17 cellular contexts compared by ENCODE assay signal in genomic region chr7:10950494-10950893, GRCh38. TPM values are rescaled to one million over a fixed set of nuclear protein-coding genes. Genes with fewer than 3 reads are reported as not detected.
DNase-seq lines count a peak whose midpoint lies in the region; ATAC-seq, FAIRE-seq and TF ChIP-seq lines count a peak whose summit lies in the region.
"Had no signal": no experiment of that assay in that cellular context is flagged by ENCODE, and none has a peak within 500 bp of the region (broad histone marks: within the 10 kb centered on the region; RNA-seq: fewer than 3 reads in every experiment).

No MANE protein-coding gene starts in this region.

- in situ Hi-C loops in HepG2 (cut with HindIII; ENCODE audit: extremely low pct_ligation_motif_present, low pct_unique_long_range_greater_than_20kb), result no loop called here

- CTCF ChIA-PET in HepG2 (lab: Yijun Ruan, JAX; ENCODE audit: low intra/inter-chr PET ratio, low total read pairs), result no interaction called here

- H3K4me1 ChIP-seq in HepG2 (ENCODE audit: insufficient read depth, low read length) (peaks cover 43% of the 10 kb centered on the region), right lobe of liver (no peaks in the 10 kb centered on the region)
- H3K4me1 ChIP-seq: Caco-2 had no signal

- TF ChIP-seq POLR2A in HepG2 (IDR thresholded peaks at IDR 0.05; ENCODE audit: insufficient read depth in 1 of 2, low read depth in 2 of 2, low read length in 2 of 2), result no peak
- TF ChIP-seq POLR2A in right lobe of liver (IDR thresholded peaks at IDR 0.05), result no peak
- no peak for TF ChIP-seq POLR2A in GM12891 (IDR thresholded peaks at IDR 0.05; ENCODE audit: low read depth, low read length)

- H3K4me3 ChIP-seq in HepG2 (replicated peaks in 1 of 3; ENCODE audit: insufficient read depth in 1 of 3, low read depth in 2 of 3, low read length in 3 of 3) (peak overlapping the region in 2 of 3 experiments; percentile 7 to 10; a peak in 2 of 6 replicates), right lobe of liver (no peak overlapping the region)
- H3K4me3 ChIP-seq: GM23248 had no signal

- no peaks in the 10 kb centered on the region for H3K9me3 ChIP-seq in HepG2 (ENCODE audit: low read length)
- H3K9me3 ChIP-seq in right lobe of liver, result no peaks in the 10 kb centered on the region

- no TSS peak for BruUV-seq in HepG2 (replicated peaks; lab: Mats Ljungman, UMichigan)

- peak overlapping the region; percentile 62 for H3K4me2 ChIP-seq in HepG2 (ENCODE audit: low read depth, low read length)

- TF ChIP-seq CTCF in HepG2 (CRISPR knock-in tag; IDR thresholded peaks at IDR 0.05) (no peak), right lobe of liver (IDR thresholded peaks at IDR 0.05) (no peak)

- WGBS in HepG2 (ENCODE audit: low lambda C conversion rate), result 0% methylated on average over 2 of the region's 2 CpGs
- 67% methylated on average over 2 of the region's 2 CpGs for WGBS in right lobe of liver (ENCODE audit: insufficient coverage, low coverage, low lambda C conversion rate, missing lambda C conversion rate)

- H4K20me1 ChIP-seq in HepG2 (ENCODE audit: insufficient read depth, low read length), result no peaks in the 10 kb centered on the region

- H3K79me2 ChIP-seq in HepG2 (ENCODE audit: insufficient read depth, low read length), result no peaks in the 10 kb centered on the region

- intact Hi-C loops in HepG2 (cut with micrococcal nuclease; ENCODE audit: unreplicated experiment), result loop anchor here (1.0 kb wide), 2 partner anchors 10 to 23 kb away; partner anchors contain the start of gene PHF14
- intact Hi-C loops in right lobe of liver (cut with DNase I), result no loop called here

- POLR2A ChIA-PET in HepG2 (lab: Yijun Ruan, JAX), result interaction anchor here (0.7 to 2.1 kb wide), 4 partner anchors 10 to 24 kb away, joined by 3 to 31 read pairs (median 4); partner anchors contain the start of gene PHF14

- H3K9ac ChIP-seq in HepG2 (ENCODE audit: insufficient read depth, low read depth, low read length), result no peak overlapping the region
- H3K9ac ChIP-seq: GM23248 had no signal

- H3K36me3 ChIP-seq in HepG2 (replicated peaks in 1 of 2; ENCODE audit: control insufficient read depth in 1 of 2, insufficient read depth in 2 of 2, low read length in 2 of 2) (no peaks in the 10 kb centered on the region), right lobe of liver (no peaks in the 10 kb centered on the region)

- H2AFZ ChIP-seq in HepG2 (ENCODE audit: low read length), result peak overlapping the region; percentile 25
- H2AFZ ChIP-seq: GM23248 had no signal

- DNase-seq in HepG2 (ENCODE audit: low spot score) (peak; percentile 83), right lobe of liver (no peak), NCI-H526 (lab: John Stamatoyannopoulos, UW) (peak; percentile 84 to 87), islet precursor cell (peak; percentile 66), LoVo (ENCODE audit: low spot score) (no peak), GM12891 (ENCODE audit: insufficient read length, low spot score) (no peak)
- DNase-seq: C1 segment of cervical spinal cord; CD8-positive, alpha-beta T cell; DMS153; DND-41; GM23248; H9 had no signal

- FAIRE-seq in HepG2 (lab: Jason Lieb, UNC) (no peak), GM12891 (lab: Jason Lieb, UNC) (no peak)
- FAIRE-seq: G401.6, GM19239 had no signal

- TF ChIP-seq EP300 in HepG2 (IDR thresholded peaks at IDR 0.05; ENCODE audit: low read depth in 2 of 2, low read length in 2 of 2) (0 out of 4 replicates have a peak, but pooled peaks of 1 of the 2 experiments have one; percentile 6), HepG2 (CRISPR knock-in tag; IDR thresholded peaks at IDR 0.05; ENCODE audit: borderline replicate concordance) (no peak)

- H3K27me3 ChIP-seq in HepG2 (ENCODE audit: control insufficient read depth in 1 of 2, insufficient read depth in 2 of 2, low read length in 2 of 2), result no peaks in the 10 kb centered on the region
- no peaks in the 10 kb centered on the region for H3K27me3 ChIP-seq in right lobe of liver

- H3K27ac ChIP-seq in HepG2 (ENCODE audit: extremely low read length, insufficient read depth, low read length), result no peak overlapping the region
- no peak overlapping the region for H3K27ac ChIP-seq in right lobe of liver
- H3K27ac ChIP-seq: GM23248 had no signal

- no peak for TF ChIP-seq RAD21 in HepG2 (CRISPR knock-in tag; IDR thresholded peaks at IDR 0.05)

- ATAC-seq in HepG2 (peak; percentile 98), right lobe of liver (no peak), HG03520 (IDR thresholded peaks at IDR 0.05; ENCODE audit: unreplicated experiment) (no peak)
- ATAC-seq: CD8-positive, alpha-beta T cell; HCT116 had no signal

TF ChIP-seq in HepG2, 621 proteins besides CTCF, POLR2A, EP300 and RAD21 (continues in another document):
- TF ChIP-seq DR1 (CRISPR knock-in tag; IDR thresholded peaks at IDR 0.05) (no peak), ZNF253 (CRISPR knock-in tag; IDR thresholded peaks at IDR 0.05; ENCODE audit: borderline replicate concordance) (no peak), FOSL2 (CRISPR knock-in tag; IDR thresholded peaks at IDR 0.05) (no peak), ZNF850 (CRISPR knock-in tag; conservative IDR thresholded peaks at IDR 0.05) (no peak), TBX2 (CRISPR knock-in tag; IDR thresholded peaks at IDR 0.05; ENCODE audit: borderline replicate concordance) (0 out of 2 replicates have a peak, but pooled peaks have one; percentile 26), KDM5A (IDR thresholded peaks at IDR 0.05; ENCODE audit: borderline replicate concordance, low read length) (no peak), ZNF569 (CRISPR knock-in tag; IDR thresholded peaks at IDR 0.05; ENCODE audit: borderline replicate concordance) (no peak), ZBTB7A (CRISPR knock-in tag; IDR thresholded peaks at IDR 0.05) (no peak), ZNF430 (CRISPR knock-in tag; IDR thresholded peaks at IDR 0.05) (no peak), ZBTB37 (CRISPR knock-in tag; IDR thresholded peaks at IDR 0.05) (no peak)

TF ChIP-seq in GM12891, 5 proteins besides CTCF, POLR2A, EP300 and RAD21:
- TF ChIP-seq POLR2AphosphoS5 (IDR thresholded peaks at IDR 0.05; ENCODE audit: low read depth, low read length) (no peak), SPI1 (IDR thresholded peaks at IDR 0.05; ENCODE audit: low read depth, low read length) (no peak)
TF ChIP-seq in GM12891: peak in this region for 0.

RNA-seq across cellular contexts. Expression of gene PHF14, which starts 23.2 kb away (rescaled TPM):
- total RNA-seq in HepG2 (2016; rRNA removed; fragmentation: Illumina TruSeq; extraction: Trizol) (68.7 and 70.9 TPM in 2 replicates), right lobe of liver (10 to 100 TPM; 13.5 to 25.7 (median 16.7) TPM)
- total RNA-seq in HepG2 (2016; cell fraction: cytosol; rRNA removed; fragmentation: Illumina TruSeq; extraction: Trizol; ENCODE audit: low read depth), result 31.3 and 38.5 TPM in 2 replicates
- total RNA-seq in HepG2 (2016; cell fraction: insoluble cytoplasmic fraction; rRNA removed; fragmentation: Illumina TruSeq; extraction: Trizol), result 64.2 and 75.5 TPM in 2 replicates
- total RNA-seq in HepG2 (2016; cell fraction: membrane; rRNA removed; fragmentation: Illumina TruSeq; extraction: Trizol), result 23.9 and 24.4 TPM in 2 replicates
- total RNA-seq in HepG2 (2016; cell fraction: nucleus; rRNA removed; fragmentation: Illumina TruSeq; extraction: Trizol), result 135 and 151 TPM in 2 replicates
- 17.2 and 18.9 TPM in 2 replicates for polyA plus RNA-seq in HepG2 (2011; rRNA removed)
- 7.8 and 12.6 TPM in 2 replicates for polyA plus RNA-seq in HepG2 (2011; cell fraction: cytosol; rRNA removed)
- 14.0 and 22.1 TPM in 2 replicates for polyA plus RNA-seq in HepG2 (2011; cell fraction: nucleus; rRNA removed)
- 21.4 and 24.8 TPM in 2 replicates for polyA plus RNA-seq in HepG2 (2012)
- polyA plus RNA-seq in HepG2 (2016; cell fraction: cytosol; fragmentation: Illumina TruSeq; extraction: Trizol; ENCODE audit: low read depth), result 4.1 and 4.2 TPM in 2 replicates
- 59.1 and 71.5 TPM in 2 replicates for polyA plus RNA-seq in HepG2 (2016; cell fraction: insoluble cytoplasmic fraction; fragmentation: Illumina TruSeq; extraction: Trizol; ENCODE audit: low read depth)
- polyA plus RNA-seq in HepG2 (2016; cell fraction: membrane; fragmentation: Illumina TruSeq; extraction: Trizol; ENCODE audit: low read depth), result 7.1 and 7.7 TPM in 2 replicates
- polyA plus RNA-seq in HepG2 (2016; cell fraction: nucleus; fragmentation: Illumina TruSeq; extraction: Trizol; ENCODE audit: insufficient read depth, low read depth), result 57.6 and 63.1 TPM in 2 replicates
- polyA minus RNA-seq in HepG2 (2011; rRNA and poly(A)+ RNA removed; ENCODE audit: low replicate concordance), result 12.5 and 23.0 TPM in 2 replicates
- 10.9 and 16.9 TPM in 2 replicates for polyA minus RNA-seq in HepG2 (2011; cell fraction: cytosol; rRNA and poly(A)+ RNA removed)
- 221 and 230 TPM in 2 replicates for polyA minus RNA-seq in HepG2 (2011; cell fraction: nucleus; rRNA and poly(A)+ RNA removed)
- polyA plus RNA-seq in GM12891 (2012; ENCODE audit: low read depth, missing spikeins), result 11.9 TPM

Comparison
In these comparisons a context has a peak if more than half of its experiments do, and no peak if none do; other contexts are left out.
1. DNase-seq: peak in HepG2 (single experiment), NCI-H526 (2 of 2) and islet precursor cell (single experiment); none in right lobe of liver (0 of 3), LoVo (single experiment) and GM12891 (single experiment).
2. H3K4me3 ChIP-seq: peak in HepG2 (2 of 3); none in right lobe of liver (0 of 3).